9 cellular contexts compared by ENCODE assay signal in the genomic region with DNA sequence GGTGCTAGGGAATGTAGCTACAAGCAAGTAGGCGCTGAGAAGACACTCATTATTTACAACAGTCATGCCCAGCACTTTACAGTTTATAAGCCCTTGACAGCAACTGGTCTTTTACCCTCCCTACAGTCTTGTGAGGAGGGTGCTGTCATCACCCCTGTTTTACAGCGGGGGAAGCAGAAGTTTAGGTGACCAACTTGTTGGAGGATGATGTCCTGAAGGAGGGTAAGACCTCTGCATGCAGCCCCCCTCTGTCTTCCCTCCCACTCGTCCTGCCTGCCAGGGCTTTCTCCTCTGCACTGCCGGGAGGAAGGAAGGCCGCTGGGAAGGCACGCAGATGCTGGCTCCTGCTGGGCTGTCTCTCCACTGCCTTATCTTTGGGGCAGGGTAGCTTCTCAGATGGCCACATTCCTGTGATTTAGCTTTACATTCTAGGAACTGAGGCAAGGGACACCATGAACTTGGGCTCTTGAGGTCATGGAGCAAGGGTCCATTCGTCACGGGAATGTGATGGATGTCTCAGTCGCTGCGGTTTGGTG. TPM values are rescaled to one million over a fixed set of nuclear protein-coding genes. Genes with fewer than 3 reads are reported as not detected.
DNase-seq lines count a peak whose midpoint lies in the region; ATAC-seq and TF ChIP-seq lines count a peak whose summit lies in the region.
"Had no signal": no experiment of that assay in that cellular context is flagged by ENCODE, and none has a peak within 500 bp of the region (broad histone marks: within the 10 kb centered on the region; RNA-seq: fewer than 3 reads in every experiment).

No MANE protein-coding gene starts in this region.

- H3K79me2 ChIP-seq in fibroblast of lung (ENCODE audit: control insufficient read depth, insufficient read depth, low read length) = peaks cover 45% of the 10 kb centered on the region

- CTCF ChIA-PET in AG04450 (lab: Charles Lee) = interaction anchor here (1.5 to 2.5 kb wide), 2 partner anchors 97 to 137 kb away, joined by 5 to 6 read pairs; no protein-coding TSS in a partner anchor

- DNase-seq in AG04450 (ENCODE audit: low read depth, low spot score) (no peak), T-helper 17 cell (no peak), fibroblast of lung (ENCODE audit: low read depth in 2 of 2) (peak; percentile 42 to 60), neural crest cell (ENCODE audit: low read depth, low spot score) (no peak), GM20000 (ENCODE audit: low spot score) (no peak), putamen (ENCODE audit: low spot score) (no peak)
- DNase-seq: activated B cell treated with CpG ODN at 0.5 μM for 24 hours had no signal

- H3K4me3 Mint-ChIP-seq in T-helper 17 cell = peak overlapping the region; percentile 81
- H3K4me3 Mint-ChIP-seq in neural crest cell = peak overlapping the region; percentile 78
- H3K4me3 Mint-ChIP-seq: activated B cell treated with CpG ODN at 0.5 μM for 24 hours had no signal

- H3K27ac Mint-ChIP-seq in T-helper 17 cell (no peak overlapping the region), neural crest cell (ENCODE audit: unreplicated experiment) (no peak overlapping the region)
- H3K27ac Mint-ChIP-seq: activated B cell treated with CpG ODN at 0.5 μM for 24 hours had no signal

- H3K4me2 ChIP-seq in fibroblast of lung (ENCODE audit: extremely low read depth, insufficient read depth, low read length) = peak overlapping the region; percentile 93

- POLR2A ChIA-PET in AG04450 (lab: Yijun Ruan, JAX) = interaction anchor here (0.6 to 3.8 kb wide), 9 partner anchors 11 to 183 kb away, joined by 3 to 36 read pairs (median 4); no protein-coding TSS in a partner anchor

- peak overlapping the region; percentile 57 for H2AFZ ChIP-seq in fibroblast of lung (ENCODE audit: low read length)

- H3K27me3 ChIP-seq in AG04450 (ENCODE audit: control insufficient read depth, insufficient read depth, low read length) = no peaks in the 10 kb centered on the region
- no peaks in the 10 kb centered on the region for H3K27me3 ChIP-seq in fibroblast of lung (ENCODE audit: control insufficient read depth, insufficient read depth, low read length)

- H3K9me3 ChIP-seq in AG04450 (ENCODE audit: control insufficient read depth, insufficient read depth, low read length) = peaks cover 45% of the 10 kb centered on the region
- peaks cover 30% of the 10 kb centered on the region for H3K9me3 ChIP-seq in T-helper 17 cell (ENCODE audit: control insufficient read depth, low read length, poor library complexity, severe bottlenecking)
- H3K9me3 ChIP-seq in fibroblast of lung (ENCODE audit: control insufficient read depth, insufficient read depth, low read depth, low read length) = peaks cover 11% of the 10 kb centered on the region

- peaks cover 14% of the 10 kb centered on the region for H3K36me3 ChIP-seq in fibroblast of lung (ENCODE audit: control insufficient read depth, insufficient read depth, low read length)

- H3K36me3 Mint-ChIP-seq in T-helper 17 cell (ENCODE audit: low read depth) (peaks cover 3% of the 10 kb centered on the region), neural crest cell (ENCODE audit: low read depth) (peaks cover 5% of the 10 kb centered on the region)

- H3K9ac ChIP-seq in fibroblast of lung (ENCODE audit: insufficient read depth, low read length) = peak overlapping the region; percentile 94

- peaks cover 4% of the 10 kb centered on the region for H3K9me3 Mint-ChIP-seq in neural crest cell

- H4K20me1 ChIP-seq in fibroblast of lung (ENCODE audit: control insufficient read depth, extremely low read depth, insufficient read depth, low read length) = no peaks in the 10 kb centered on the region

- H3K4me3 ChIP-seq in AG04450 (ENCODE audit: low read depth, low read length) (peak overlapping the region; percentile 88), fibroblast of lung (replicated peaks in 1 of 4; ENCODE audit: control extremely low read depth in 1 of 4, insufficient read depth in 1 of 4, low read depth in 3 of 4, low read length in 4 of 4) (peak overlapping the region; percentile 69 to 99 (median 92))

- peaks cover 11% of the 10 kb centered on the region for H3K4me1 Mint-ChIP-seq in T-helper 17 cell
- peaks cover 9% of the 10 kb centered on the region for H3K4me1 Mint-ChIP-seq in neural crest cell

- TF ChIP-seq CTCF in AG04450 (IDR thresholded peaks at IDR 0.05; ENCODE audit: low read depth, low read length) (no peak), fibroblast of lung (conservative IDR thresholded peaks at IDR 0.05 in 1 of 2, IDR thresholded peaks at IDR 0.05 in 1 of 2; ENCODE audit: low read depth in 1 of 2, low read length in 2 of 2) (peak in 1 of 2 donors; percentile 13), neural crest cell (conservative IDR thresholded peaks at IDR 0.05) (no peak), GM20000 (IDR thresholded peaks at IDR 0.05; ENCODE audit: extremely low read depth, missing control alignments) (no peak)

- peak overlapping the region; percentile 84 for H3K27ac ChIP-seq in AG04450 (ENCODE audit: low read depth, low read length)
- H3K27ac ChIP-seq in fibroblast of lung (ENCODE audit: insufficient read depth, low read length) = peak overlapping the region; percentile 97

- H3K27me3 Mint-ChIP-seq in T-helper 17 cell (peaks cover 4% of the 10 kb centered on the region), neural crest cell (ENCODE audit: low read depth) (peaks cover 51% of the 10 kb centered on the region)

- no peak for ATAC-seq in T-helper 17 cell
- ATAC-seq in HG03460 (IDR thresholded peaks at IDR 0.05; ENCODE audit: unreplicated experiment) = no peak
- no peak for ATAC-seq in HG03039 (IDR thresholded peaks at IDR 0.05; ENCODE audit: unreplicated experiment)

- peaks cover 11% of the 10 kb centered on the region for H3K4me1 ChIP-seq in fibroblast of lung (ENCODE audit: control insufficient read depth, extremely low read depth, insufficient read depth, low read length)

RNA-seq across cellular contexts. Expression of a gene that starts 1.0 kb away (rescaled TPM):
- polyA plus RNA-seq in AG04450 (2011; rRNA removed) (88.8 and 102 TPM in 2 replicates), fibroblast of lung (167 and 232 TPM in 2 replicates)
- 48.1 and 53.2 TPM in 2 replicates for polyA minus RNA-seq in AG04450 (2011; rRNA and poly(A)+ RNA removed)
- total RNA-seq in T-helper 17 cell (10 to 100 TPM; 14.3 to 16.5 TPM), fibroblast of lung (110 and 173 TPM in 2 replicates), neural crest cell (0.14 TPM in 1 of 2 replicates, not detected in the other)
- polyA plus RNA-seq in fibroblast of lung (2012) = 85.0 and 121 TPM in 2 replicates
- 62.3 and 67.8 TPM in 2 replicates for polyA minus RNA-seq in fibroblast of lung (ENCODE audit: low replicate concordance)
- total RNA-seq: activated B cell treated with CpG ODN at 0.5 μM for 24 hours had no signal

RNA-seq across cellular contexts. Expression of a gene that starts 43.3 kb away (rescaled TPM):
- 0.37 and 0.72 TPM in 2 replicates for polyA plus RNA-seq in AG04450 (2011; rRNA removed)
- polyA minus RNA-seq in AG04450 (2011; rRNA and poly(A)+ RNA removed) = 0.32 and 0.83 TPM in 2 replicates
- total RNA-seq in T-helper 17 cell = not detected
- total RNA-seq in fibroblast of lung = 2.6 and 3.1 TPM in 2 replicates
- 0.28 and 0.66 TPM in 2 replicates for polyA plus RNA-seq in fibroblast of lung
- polyA plus RNA-seq in fibroblast of lung (2012) = 0.36 and 0.85 TPM in 2 replicates
- polyA minus RNA-seq in fibroblast of lung (ENCODE audit: low replicate concordance) = not detected in 2 replicates
- not detected in 2 replicates for total RNA-seq in neural crest cell
- total RNA-seq: activated B cell treated with CpG ODN at 0.5 μM for 24 hours had no signal

Comparison
In these comparisons a context has a peak if more than half of its experiments do, and no peak if none do; other contexts are left out.
1. DNase-seq: peak in fibroblast of lung (2 of 2); none in AG04450 (single experiment), T-helper 17 cell (0 of 3), neural crest cell (single experiment), GM20000 (single experiment) and putamen (single experiment).
2. RNA of a gene that starts 1.0 kb away (total RNA-seq): 110 to 173 TPM in fibroblast of lung and 14.3 to 16.5 TPM in T-helper 17 cell; 0.14 TPM in neural crest cell; every median in the first group is over 10 times any median in the second.